In the genomic region with DNA sequence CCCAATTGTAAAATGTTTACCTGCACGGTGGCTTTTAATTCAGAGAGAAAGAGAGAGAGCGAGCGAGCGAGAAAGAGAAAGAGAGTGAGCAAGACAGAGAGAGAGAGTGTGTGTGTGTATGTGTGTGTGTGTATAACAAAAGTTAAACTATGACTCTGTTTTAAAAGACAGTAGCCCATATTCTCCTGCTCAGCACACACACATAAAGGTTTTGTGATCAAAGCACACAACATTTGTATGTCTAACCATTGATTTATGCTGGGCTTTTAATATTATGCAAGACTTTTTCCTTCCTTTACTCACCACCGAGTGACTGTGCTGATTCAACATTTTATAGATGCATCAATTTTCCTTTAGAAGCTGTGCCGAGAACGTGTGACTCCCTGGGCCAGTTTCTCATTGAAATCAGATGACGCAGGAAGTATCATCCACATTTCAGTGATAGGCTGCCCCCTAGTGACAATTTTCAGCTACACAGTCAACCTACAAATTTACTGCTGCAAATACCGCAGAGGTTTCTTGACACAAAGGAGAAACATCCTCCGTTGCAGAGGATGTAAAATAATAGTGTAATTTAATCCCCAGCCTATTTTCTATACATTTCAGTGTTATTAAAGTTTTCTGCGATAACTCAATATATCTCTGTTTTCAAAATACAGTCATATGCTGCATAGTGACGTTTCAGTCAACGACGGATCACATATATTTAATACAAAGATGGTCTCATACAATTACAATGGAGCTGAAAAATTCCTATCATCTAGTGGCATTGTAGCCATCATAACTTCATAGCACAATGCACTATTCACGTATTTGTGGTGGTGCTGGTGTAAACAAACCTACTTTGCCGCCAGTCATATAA, we compare ENCODE assay signal across 9 cellular contexts.
DNase-seq lines count a peak whose midpoint lies in the region; ATAC-seq and TF ChIP-seq lines count a peak whose summit lies in the region.
"Had no signal": no experiment of that assay in that cellular context is flagged by ENCODE, and none has a peak within 500 bp of the region (broad histone marks: within the 10 kb centered on the region; RNA-seq: fewer than 3 reads in every experiment).

No MANE protein-coding gene starts in this region.

- peaks cover 0 to 2% of the 10 kb centered on the region in 2 donors for H3K4me1 ChIP-seq in ascending aorta
- peaks cover 5% of the 10 kb centered on the region for H3K4me1 ChIP-seq in hepatocyte (ENCODE audit: insufficient read depth)
- peaks cover 0 to 32% (median 8%) of the 10 kb centered on the region in 4 donors for H3K4me1 ChIP-seq in sigmoid colon

- H2AFZ ChIP-seq in hepatocyte, result peak overlapping the region; percentile 45

- no peaks in the 10 kb centered on the region for H4K20me1 ChIP-seq in hepatocyte (ENCODE audit: insufficient read depth, poor library complexity, severe bottlenecking)
- H4K20me1 ChIP-seq: BLaER1 treated with 17β-estradiol and CSF1 and Interleukin-3, amounts not matched to agents 10 nM and 100 nM had no signal

- H3K79me2 ChIP-seq in hepatocyte, result no peaks in the 10 kb centered on the region

- H3K27me3 ChIP-seq in ascending aorta (no peaks in the 10 kb centered on the region), hepatocyte (no peaks in the 10 kb centered on the region), sigmoid colon (no peaks in the 10 kb centered on the region)
- H3K27me3 ChIP-seq: BLaER1 treated with 17β-estradiol and CSF1 and Interleukin-3, amounts not matched to agents 10 nM and 100 nM had no signal

- TF ChIP-seq CTCF in ascending aorta (IDR thresholded peaks at IDR 0.05) (peak; percentile 66 to 88 (median 87)), hepatocyte (IDR thresholded peaks at IDR 0.05; ENCODE audit: poor library complexity) (peak; percentile 88), sigmoid colon (IDR thresholded peaks at IDR 0.05) (peak; percentile 57 to 92 (median 81))

- peak in 3 of 4 donors; percentile 64 to 72 (median 68) for TF ChIP-seq EP300 in sigmoid colon (IDR thresholded peaks at IDR 0.05)

- peak overlapping the region; percentile 69 for H3K4me2 ChIP-seq in hepatocyte

- H3K4me3 ChIP-seq in ascending aorta (peak overlapping the region in 1 of 2 donors; percentile 3), hepatocyte (no peak overlapping the region), sigmoid colon (peak overlapping the region in 3 of 4 donors; percentile 16 to 34 (median 23))
- H3K4me3 ChIP-seq: BLaER1 treated with 17β-estradiol and CSF1 and Interleukin-3, amounts not matched to agents 10 nM and 100 nM had no signal

- DNase-seq in NCI-H187 (lab: John Stamatoyannopoulos, UW), result peak; percentile 30 to 46
- no peak for DNase-seq in NCI-H187 treated with DMSO at 0.1 percent for 48 hours (lab: John Stamatoyannopoulos, UW)
- DNase-seq in NCI-H146 (lab: John Stamatoyannopoulos, UW), result peak; percentile 0
- peak in 4 of 5 experiments; percentile 32 to 80 (median 46) for DNase-seq in T-helper 2 cell
- DNase-seq in ascending aorta (ENCODE audit: low spot score in 2 of 2), result peak; percentile 22 to 90
- peak; percentile 92 for DNase-seq in hepatocyte (ENCODE audit: low spot score)
- DNase-seq in sigmoid colon, result peak; percentile 93

- no peak for TF ChIP-seq POLR2A in sigmoid colon (IDR thresholded peaks at IDR 0.05)

- no peaks in the 10 kb centered on the region for H3K9me2 ChIP-seq in hepatocyte (replicated peaks; ENCODE audit: insufficient read depth)

- intact Hi-C loops in ascending aorta (cut with DNase I) (loop anchor here (10.0 kb wide), 1 partner anchor 740 kb away; no protein-coding TSS in a partner anchor), sigmoid colon (cut with DNase I) (loop anchor here (1.0 to 5.0 kb wide), 5 partner anchors 502 to 884 kb away; partner anchors contain the start of gene RBMS1)

- no peak overlapping the region for H3K27ac ChIP-seq in ascending aorta
- H3K27ac ChIP-seq in hepatocyte, result peak overlapping the region; percentile 42
- H3K27ac ChIP-seq in sigmoid colon, result peak overlapping the region in 3 of 4 donors; percentile 63 to 78 (median 69)
- H3K27ac ChIP-seq: BLaER1 treated with 17β-estradiol and CSF1 and Interleukin-3, amounts not matched to agents 10 nM and 100 nM had no signal

- peak; percentile 93 for ATAC-seq in HG02852 (IDR thresholded peaks at IDR 0.05; ENCODE audit: unreplicated experiment)

- 41% methylated on average over 16 of the region's 16 CpGs for WGBS in hepatocyte (ENCODE audit: low lambda C conversion rate, missing lambda C conversion rate)
- WGBS in sigmoid colon, 2 donors, result 47 to 49% methylated on average over 16 of the region's 16 CpGs

- H3K9me3 ChIP-seq in ascending aorta (no peaks in the 10 kb centered on the region), hepatocyte (ENCODE audit: low read depth) (no peaks in the 10 kb centered on the region), sigmoid colon (no peaks in the 10 kb centered on the region)
- H3K9me3 ChIP-seq: BLaER1 treated with 17β-estradiol and CSF1 and Interleukin-3, amounts not matched to agents 10 nM and 100 nM had no signal

- H3K36me3 ChIP-seq in ascending aorta (no peaks in the 10 kb centered on the region), hepatocyte (replicated peaks; ENCODE audit: insufficient read depth, low read depth) (no peaks in the 10 kb centered on the region), sigmoid colon (no peaks in the 10 kb centered on the region)
- H3K36me3 ChIP-seq: BLaER1 treated with 17β-estradiol and CSF1 and Interleukin-3, amounts not matched to agents 10 nM and 100 nM had no signal

Comparison
In these comparisons a context has a peak if more than half of its experiments do, and no peak if none do; other contexts are left out.
1. H3K27ac ChIP-seq: peak in hepatocyte (single experiment) and sigmoid colon (3 of 4); none in ascending aorta (0 of 2).
2. Peak in every context shown above with its lines, with median percentiles within 50 percentile points of each other: CTCF ChIP-seq.